ENCODE assay signal across 9 cellular contexts in the genomic region with DNA sequence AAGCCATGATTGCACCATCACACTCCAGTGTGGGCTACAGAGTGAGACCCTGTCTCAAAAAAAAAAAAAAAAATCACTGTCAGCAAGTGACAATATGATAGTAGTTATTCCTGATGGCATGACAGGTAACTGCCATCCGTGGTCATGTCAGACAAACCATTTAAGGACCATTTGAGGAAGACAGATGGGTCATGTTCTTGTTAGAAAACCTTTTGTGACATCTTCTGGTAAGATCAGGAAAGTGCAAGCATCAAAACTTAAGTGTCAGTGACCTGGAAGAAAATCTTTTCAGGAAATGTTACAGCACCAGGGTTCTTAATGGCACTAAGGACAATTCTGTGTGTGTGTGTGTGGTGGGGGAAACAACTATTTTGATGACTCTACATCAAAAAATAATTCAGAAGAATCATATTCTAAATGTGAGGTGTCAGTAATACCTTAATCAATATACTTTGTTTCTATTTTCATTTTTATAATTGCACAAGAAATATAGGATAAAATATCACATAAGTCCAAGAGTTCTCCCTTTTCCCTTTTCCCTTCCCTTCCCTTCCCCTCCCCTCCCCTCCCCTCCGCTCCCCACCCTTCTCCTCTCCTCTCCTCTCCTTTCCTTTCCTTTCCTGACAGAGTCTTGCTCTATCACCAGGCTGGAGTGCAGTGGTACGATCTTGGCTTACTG. TPM values are rescaled to one million over a fixed set of nuclear protein-coding genes. Genes with fewer than 3 reads are reported as not detected.
DNase-seq lines count a peak whose midpoint lies in the region; ATAC-seq, FAIRE-seq and TF ChIP-seq lines count a peak whose summit lies in the region.
"Had no signal": no experiment of that assay in that cellular context is flagged by ENCODE, and none has a peak within 500 bp of the region (broad histone marks: within the 10 kb centered on the region; RNA-seq: fewer than 3 reads in every experiment).

No MANE protein-coding gene starts in this region.

- H3K79me2 ChIP-seq in PC-9 (ENCODE audit: low read depth) = no peaks in the 10 kb centered on the region

- H3K4me1 Mint-ChIP-seq in natural killer cell = peaks cover 0 to 5% of the 10 kb centered on the region in 2 donors
- H3K4me1 Mint-ChIP-seq in activated T-helper 1 cell treated with anti-CD3 and anti-CD28 coated beads, Interleukin-12 subunit alpha, Interleukin-12 subunit beta, Interleukin-2, Interleukin-4 antibody, amounts not matched to agents 30 ng/mL and 10 ng/mL and 1 ng/mL, durations not matched to agents 14 hours and 24 hours and 36 hours (ENCODE audit: low read depth) = peaks cover 15% of the 10 kb centered on the region

- intact Hi-C loops in PC-9 (cut with micrococcal nuclease; ENCODE audit: unreplicated experiment) (loop anchor here (1.0 to 10.0 kb wide), 3 partner anchors 162 to 511 kb away; partner anchors contain the start of gene PLPP1), natural killer cell (cut with micrococcal nuclease) (loop anchor here (5.0 kb wide), 1 partner anchor 522 kb away; the partner anchor contains the start of gene CDC20B)
- intact Hi-C loops in activated T-helper 1 cell treated with anti-CD3 and anti-CD28 coated beads, Interleukin-12 subunit alpha, Interleukin-12 subunit beta, Interleukin-2, Interleukin-4 antibody, amounts not matched to agents 30 ng/mL and 10 ng/mL and 1 ng/mL, durations not matched to agents 14 hours and 24 hours and 36 hours (cut with micrococcal nuclease) = loop anchor here (1.0 to 5.0 kb wide), 4 partner anchors 272 to 522 kb away; partner anchors contain the start of gene MCIDAS

- CTCF ChIA-PET in PC-9 (lab: Charles Lee) = interaction anchor here (0.7 kb wide), 1 partner anchor 788 kb away, joined by 5 read pairs; no protein-coding TSS in a partner anchor

- POLR2A ChIA-PET in PC-9 (lab: Charles Lee; ENCODE audit: unreplicated experiment) = no interaction called here

- no peaks in the 10 kb centered on the region for H3K9me3 Mint-ChIP-seq in natural killer cell
- no peaks in the 10 kb centered on the region for H3K9me3 Mint-ChIP-seq in activated T-helper 1 cell treated with anti-CD3 and anti-CD28 coated beads, Interleukin-12 subunit alpha, Interleukin-12 subunit beta, Interleukin-2, Interleukin-4 antibody, amounts not matched to agents 30 ng/mL and 10 ng/mL and 1 ng/mL, durations not matched to agents 14 hours and 24 hours and 36 hours
- H3K9me3 Mint-ChIP-seq: central memory CD8-positive, alpha-beta T cell had no signal

- no peak overlapping the region for H3K27ac Mint-ChIP-seq in natural killer cell
- H3K27ac Mint-ChIP-seq in activated T-helper 1 cell treated with anti-CD3 and anti-CD28 coated beads, Interleukin-12 subunit alpha, Interleukin-12 subunit beta, Interleukin-2, Interleukin-4 antibody, amounts not matched to agents 30 ng/mL and 10 ng/mL and 1 ng/mL, durations not matched to agents 14 hours and 24 hours and 36 hours = no peak overlapping the region

- no peaks in the 10 kb centered on the region for H3K27me3 Mint-ChIP-seq in natural killer cell (ENCODE audit: low read depth in 2 of 2)
- no peaks in the 10 kb centered on the region for H3K27me3 Mint-ChIP-seq in activated T-helper 1 cell treated with anti-CD3 and anti-CD28 coated beads, Interleukin-12 subunit alpha, Interleukin-12 subunit beta, Interleukin-2, Interleukin-4 antibody, amounts not matched to agents 30 ng/mL and 10 ng/mL and 1 ng/mL, durations not matched to agents 14 hours and 24 hours and 36 hours (ENCODE audit: insufficient read depth)
- H3K27me3 Mint-ChIP-seq: central memory CD8-positive, alpha-beta T cell had no signal

- no peak for TF ChIP-seq POLR2A in tibial nerve (IDR thresholded peaks at IDR 0.05)

- H3K4me1 ChIP-seq in PC-9 (replicated peaks; ENCODE audit: insufficient read depth) = no peaks in the 10 kb centered on the region
- H3K4me1 ChIP-seq in tibial nerve = peaks cover 0 to 26% (median 9%) of the 10 kb centered on the region in 4 donors

- no peaks in the 10 kb centered on the region; the same call in 1 of the 2 replicates for H3K9me3 ChIP-seq in PC-9 (ENCODE audit: insufficient read depth, low read depth)
- no peaks in the 10 kb centered on the region for H3K9me3 ChIP-seq in tibial nerve

- H4K20me1 ChIP-seq in PC-9 (ENCODE audit: insufficient read depth) = no peaks in the 10 kb centered on the region

- peak; percentile 69 for TF ChIP-seq CTCF in PC-9 (conservative IDR thresholded peaks at IDR 0.05)
- peak; percentile 46 for TF ChIP-seq CTCF in fibroblast of pulmonary artery (IDR thresholded peaks at IDR 0.05; ENCODE audit: low read length, missing control alignments)
- TF ChIP-seq CTCF in tibial nerve (IDR thresholded peaks at IDR 0.05) = peak; percentile 19 to 55 (median 39)
- TF ChIP-seq CTCF in natural killer cell (IDR thresholded peaks at IDR 0.05) = no peak

- ATAC-seq in GM19467 (IDR thresholded peaks at IDR 0.05; ENCODE audit: unreplicated experiment) = no peak
- no peak for ATAC-seq in natural killer cell

- 0 out of 2 replicates have a peak, but pooled peaks cover 3% of the 10 kb centered on the region for H3K36me3 ChIP-seq in PC-9 (ENCODE audit: low read depth)
- peaks cover 0 to 11% (median 0%) of the 10 kb centered on the region in 3 donors for H3K36me3 ChIP-seq in tibial nerve

- H3K36me3 Mint-ChIP-seq in natural killer cell = no peaks in the 10 kb centered on the region
- H3K36me3 Mint-ChIP-seq in activated T-helper 1 cell treated with anti-CD3 and anti-CD28 coated beads, Interleukin-12 subunit alpha, Interleukin-12 subunit beta, Interleukin-2, Interleukin-4 antibody, amounts not matched to agents 30 ng/mL and 10 ng/mL and 1 ng/mL, durations not matched to agents 14 hours and 24 hours and 36 hours (ENCODE audit: low read depth) = peaks cover 6% of the 10 kb centered on the region

- no TSS peak for BruUV-seq in PC-9 (replicated peaks; lab: Mats Ljungman, UMichigan)

- no peak for TF ChIP-seq EP300 in tibial nerve (IDR thresholded peaks at IDR 0.05)

- no peak overlapping the region for H3K27ac ChIP-seq in PC-9
- no peak overlapping the region for H3K27ac ChIP-seq in tibial nerve

- 68 to 70% methylated on average over 3 of the region's 3 CpGs for WGBS in tibial nerve, 2 donors

- peak; percentile 77 for FAIRE-seq in GM18507 (lab: Jason Lieb, UNC)

- H3K27me3 ChIP-seq in PC-9 (ENCODE audit: insufficient read depth, low read depth) (no peaks in the 10 kb centered on the region), tibial nerve (no peaks in the 10 kb centered on the region)

- peaks cover 12% of the 10 kb centered on the region; the same call in 1 of the 2 replicates for H3F3A ChIP-seq in PC-9 (ENCODE audit: insufficient read depth, low read depth)

- H3K4me2 ChIP-seq in PC-9 = no peak overlapping the region

- peak; percentile 20 for DNase-seq in AG08395 (ENCODE audit: low spot score)
- no peak for DNase-seq in GM18507 (ENCODE audit: extremely low spot score, insufficient read length, low read depth)
- DNase-seq in PC-9 = no peak
- peak; percentile 62 for DNase-seq in fibroblast of pulmonary artery (ENCODE audit: low read depth)
- DNase-seq in tibial nerve (ENCODE audit: low spot score in 2 of 2) = no peak
- no peak for DNase-seq in natural killer cell
- DNase-seq in activated T-helper 1 cell treated with anti-CD3 and anti-CD28 coated beads, Interleukin-12 subunit alpha, Interleukin-12 subunit beta, Interleukin-2, Interleukin-4 antibody, amounts not matched to agents 30 ng/mL and 10 ng/mL and 1 ng/mL, durations not matched to agents 14 hours and 24 hours and 36 hours (ENCODE audit: low spot score) = no peak

- no peaks in the 10 kb centered on the region for H3K9me2 ChIP-seq in PC-9 (ENCODE audit: insufficient read depth)

- no peak overlapping the region for H2AFZ ChIP-seq in PC-9

- no peak overlapping the region for H3K4me3 ChIP-seq in PC-9
- H3K4me3 ChIP-seq in fibroblast of pulmonary artery (replicated peaks; ENCODE audit: low read depth, low read length) = no peak overlapping the region
- H3K4me3 ChIP-seq in tibial nerve = no peak overlapping the region

- no peak overlapping the region for H3K4me3 Mint-ChIP-seq in natural killer cell
- no peak overlapping the region for H3K4me3 Mint-ChIP-seq in activated T-helper 1 cell treated with anti-CD3 and anti-CD28 coated beads, Interleukin-12 subunit alpha, Interleukin-12 subunit beta, Interleukin-2, Interleukin-4 antibody, amounts not matched to agents 30 ng/mL and 10 ng/mL and 1 ng/mL, durations not matched to agents 14 hours and 24 hours and 36 hours
- H3K4me3 Mint-ChIP-seq: central memory CD8-positive, alpha-beta T cell had no signal

RNA-seq across cellular contexts. Expression of gene SLC38A9, which starts 17.8 kb away (rescaled TPM):
- 26.6 and 26.9 TPM in 2 replicates for total RNA-seq in PC-9 (2021)
- total RNA-seq in tibial nerve = 10 to 100 TPM; 11.0 to 39.1 (median 23.6) TPM
- 10 to 100 TPM; 20.6 to 33.9 (median 27.0) TPM for total RNA-seq in natural killer cell
- 22.9 and 25.7 TPM in 2 replicates for total RNA-seq in activated T-helper 1 cell treated with anti-CD3 and anti-CD28 coated beads, Interleukin-12 subunit alpha, Interleukin-12 subunit beta, Interleukin-2, Interleukin-4 antibody, amounts not matched to agents 30 ng/mL and 10 ng/mL and 1 ng/mL, durations not matched to agents 14 hours and 24 hours and 36 hours

RNA-seq across cellular contexts. Expression of gene DDX4, which starts 43.6 kb away (rescaled TPM):
- total RNA-seq in PC-9 (2021) = not detected in 2 replicates
- under 1 TPM in 1 of 4 donors, not detected in 3; 0.21 TPM for total RNA-seq in tibial nerve
- not detected for total RNA-seq in natural killer cell
- 0.12 TPM in 1 of 2 replicates, not detected in the other for total RNA-seq in activated T-helper 1 cell treated with anti-CD3 and anti-CD28 coated beads, Interleukin-12 subunit alpha, Interleukin-12 subunit beta, Interleukin-2, Interleukin-4 antibody, amounts not matched to agents 30 ng/mL and 10 ng/mL and 1 ng/mL, durations not matched to agents 14 hours and 24 hours and 36 hours

Comparison
In these comparisons a context has a peak if more than half of its experiments do, and no peak if none do; other contexts are left out.
1. DNase-seq: peak in AG08395 (single experiment) and fibroblast of pulmonary artery (single experiment); none in GM18507 (single experiment), PC-9 (0 of 2), tibial nerve (0 of 2), natural killer cell (single experiment) and activated T-helper 1 cell treated with anti-CD3 and anti-CD28 coated beads, Interleukin-12 subunit alpha, Interleukin-12 subunit beta, Interleukin-2, Interleukin-4 antibody, amounts not matched to agents 30 ng/mL and 10 ng/mL and 1 ng/mL, durations not matched to agents 14 hours and 24 hours and 36 hours (single experiment).